ENCODE assay signal across 9 cellular contexts in the genomic region with DNA sequence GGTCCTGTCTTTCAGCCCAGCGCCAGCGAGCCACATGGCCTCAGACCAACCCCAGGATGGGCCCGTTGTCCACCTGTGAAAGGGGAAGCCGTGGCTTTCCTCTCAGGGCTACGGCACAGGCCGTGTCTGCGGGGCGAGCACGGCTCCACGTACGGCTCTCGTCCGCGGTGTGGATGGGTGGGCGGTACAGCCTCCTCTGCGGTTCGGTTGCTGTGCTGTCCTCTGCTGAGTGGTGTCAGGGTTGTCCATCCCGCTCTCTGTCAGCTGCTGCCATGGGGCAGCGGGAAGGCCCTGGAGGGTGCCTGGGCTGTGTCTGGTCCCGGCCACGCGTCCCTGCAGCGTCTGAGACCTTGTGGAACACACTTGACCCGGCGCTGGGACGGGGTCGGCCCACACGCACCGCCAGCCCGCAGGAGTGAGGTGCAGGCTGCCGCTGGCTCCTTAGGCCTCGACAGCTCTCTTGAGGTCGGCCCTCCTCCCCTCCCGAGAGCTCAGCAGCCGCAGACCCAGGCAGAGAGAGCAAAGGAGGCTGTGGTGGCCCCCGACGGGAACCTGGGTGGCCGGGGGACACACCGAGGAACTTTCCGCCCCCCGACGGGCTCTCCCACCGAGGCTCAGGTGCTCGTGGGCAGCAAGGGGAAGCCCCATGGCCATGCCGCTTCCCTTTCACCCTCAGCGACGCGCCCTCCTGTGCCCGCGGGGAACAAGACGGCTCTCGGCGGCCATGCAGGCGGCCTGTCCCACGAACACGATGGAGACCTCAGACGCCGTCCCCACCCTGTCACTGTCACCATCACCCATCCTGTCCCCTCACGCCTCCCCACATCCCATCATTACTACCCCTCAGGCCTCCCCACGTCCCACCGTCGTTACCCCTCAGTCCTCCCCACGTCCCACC.
A peak's percentile ranks its signal among the peaks of the same experiment; 100 is the strongest.
DNase-seq lines count a peak whose midpoint lies in the region; ATAC-seq and TF ChIP-seq lines count a peak whose summit lies in the region.
"Had no signal": no experiment of that assay in that cellular context is flagged by ENCODE, and none has a peak within 500 bp of the region (broad histone marks: within the 10 kb centered on the region; RNA-seq: fewer than 3 reads in every experiment).

No MANE protein-coding gene starts in this region.

- no TSS peak for BruUV-seq in Panc1 (replicated peaks; lab: Mats Ljungman, UMichigan)

- no peaks in the 10 kb centered on the region for H3K9me3 ChIP-seq in HEK293 (ENCODE audit: control insufficient read depth, insufficient read depth, low read depth, low read length)
- H3K9me3 ChIP-seq in Panc1 (ENCODE audit: control insufficient read depth, insufficient read depth, low read depth, low read length), result no peaks in the 10 kb centered on the region
- H3K9me3 ChIP-seq in BE2C, result no peaks in the 10 kb centered on the region

- H3K36me3 Mint-ChIP-seq in activated naive CD8-positive, alpha-beta T cell, result peaks cover 5% of the 10 kb centered on the region

- peak overlapping the region; percentile 85 for H3K4me3 Mint-ChIP-seq in activated naive CD8-positive, alpha-beta T cell
- H3K4me3 Mint-ChIP-seq: nephron had no signal

- 0 out of 2 replicates have a peak, but pooled peaks have one; percentile 21 for ATAC-seq in Panc1

- no peak overlapping the region for H3K27ac ChIP-seq in HEK293 (ENCODE audit: extremely low read depth, low read depth, low read length)
- H3K27ac ChIP-seq in Panc1 (ENCODE audit: low read length), result no peak overlapping the region

- H3K27me3 Mint-ChIP-seq in activated naive CD8-positive, alpha-beta T cell, result no peaks in the 10 kb centered on the region

- intact Hi-C loops in Panc1 (cut with micrococcal nuclease; ENCODE audit: unreplicated experiment), result no loop called here

- H3K27ac Mint-ChIP-seq in activated naive CD8-positive, alpha-beta T cell, result peak overlapping the region; percentile 99

- CTCF ChIA-PET in HEK293 (lab: Yijun Ruan, JAX) (interaction anchor here (0.6 to 2.7 kb wide), 2 partner anchors 145 to 289 kb away, joined by 3 to 10 read pairs; no protein-coding TSS in a partner anchor), Panc1 (lab: Charles Lee) (no interaction called here)

- in situ Hi-C loops in Panc1 (cut with HindIII; ENCODE audit: low pct_unique_long_range_greater_than_20kb, low sequenced_read_pairs), result no loop called here

- POLR2A ChIA-PET in HEK293 (lab: Yijun Ruan, JAX), result no interaction called here
- POLR2A ChIA-PET in Panc1 (lab: Charles Lee), result interaction anchor here (0.6 kb wide), 1 partner anchor 26 kb away, joined by 3 read pairs; no protein-coding TSS in a partner anchor

- no peak for DNase-seq in Panc1 (ENCODE audit: low read depth, low spot score)
- DNase-seq in stimulated activated CD8-positive, alpha-beta memory T cell treated with anti-CD3 and anti-CD28 coated beads, Interleukin-4, amount 100 ng/mL, for 48 hours, result peak; percentile 75
- DNase-seq in inferior parietal cortex (ENCODE audit: extremely low spot score), result no peak
- no peak for DNase-seq in NCI-H1105 (lab: John Stamatoyannopoulos, UW)
- no peak for DNase-seq in BE2C

- peaks cover 55% of the 10 kb centered on the region for H3K4me1 Mint-ChIP-seq in activated naive CD8-positive, alpha-beta T cell (ENCODE audit: low read depth)

- peaks cover 0 to 15% of the 10 kb centered on the region in 2 experiments; a peak in 1 of 3 replicates for H3K36me3 ChIP-seq in HEK293 (ENCODE audit: control insufficient read depth in 2 of 2, insufficient read depth in 1 of 2, low read length in 2 of 2)
- no peaks in the 10 kb centered on the region for H3K36me3 ChIP-seq in Panc1 (ENCODE audit: control insufficient read depth, insufficient read depth, low read length)
- H3K36me3 ChIP-seq in BE2C, result no peaks in the 10 kb centered on the region

- no peaks in the 10 kb centered on the region for H3K27me3 ChIP-seq in Panc1 (ENCODE audit: control insufficient read depth, insufficient read depth, low read length)
- H3K27me3 ChIP-seq in BE2C, result peaks cover 11% of the 10 kb centered on the region

- H3K4me1 ChIP-seq in HEK293 (ENCODE audit: control insufficient read depth, insufficient read depth, low read length) (no peaks in the 10 kb centered on the region), Panc1 (ENCODE audit: control insufficient read depth, insufficient read depth, low read length) (no peaks in the 10 kb centered on the region), BE2C (peaks cover 3% of the 10 kb centered on the region; the same call in 1 of the 2 replicates)

- H3K4me3 ChIP-seq in GM12875 (ENCODE audit: low read depth, low read length), result peak overlapping the region; percentile 21
- H3K4me3 ChIP-seq in HEK293 (ENCODE audit: low read depth, low read length), result no peak overlapping the region
- no peak overlapping the region for H3K4me3 ChIP-seq in Panc1 (ENCODE audit: low read depth in 2 of 2, low read length in 2 of 2)
- H3K4me3 ChIP-seq in BE2C (ENCODE audit: low read depth, low read length), result no peak overlapping the region

- TF ChIP-seq CTCF in GM12875 (IDR thresholded peaks at IDR 0.05; ENCODE audit: borderline replicate concordance, insufficient read depth, low read depth, low read length) (no peak), HEK293 (tag by site-specific recombination; IDR thresholded peaks at IDR 0.05) (no peak), Panc1 (IDR thresholded peaks at IDR 0.05) (no peak), BE2C (IDR thresholded peaks at IDR 0.05; ENCODE audit: low read depth, low read length) (no peak)

- no peaks in the 10 kb centered on the region for H3K9me3 Mint-ChIP-seq in activated naive CD8-positive, alpha-beta T cell (ENCODE audit: low read depth)
- H3K9me3 Mint-ChIP-seq: nephron had no signal

TF ChIP-seq in HEK293, 187 proteins besides CTCF, POLR2A, EP300 and RAD21:
- no peak for TF ChIP-seq KLF8 (tag by site-specific recombination; IDR thresholded peaks at IDR 0.05)
- no peak for TF ChIP-seq ZNF664 (tag by site-specific recombination; IDR thresholded peaks at IDR 0.05)
- no peak for TF ChIP-seq ZNF623 (tag by site-specific recombination; IDR thresholded peaks at IDR 0.05)
- no peak for TF ChIP-seq ZNF558 (tag by site-specific recombination; IDR thresholded peaks at IDR 0.05)
- TF ChIP-seq ZNF221 (tag by site-specific recombination; IDR thresholded peaks at IDR 0.05; ENCODE audit: borderline replicate concordance), result no peak
- TF ChIP-seq ZFHX2 (tag by site-specific recombination; conservative IDR thresholded peaks at IDR 0.05), result 0 out of 2 replicates have a peak, but pooled peaks have one; percentile 2
- TF ChIP-seq ZFP41 (tag by site-specific recombination; IDR thresholded peaks at IDR 0.05; ENCODE audit: borderline replicate concordance), result no peak
